12 cellular contexts compared by ENCODE assay signal in the genomic region with DNA sequence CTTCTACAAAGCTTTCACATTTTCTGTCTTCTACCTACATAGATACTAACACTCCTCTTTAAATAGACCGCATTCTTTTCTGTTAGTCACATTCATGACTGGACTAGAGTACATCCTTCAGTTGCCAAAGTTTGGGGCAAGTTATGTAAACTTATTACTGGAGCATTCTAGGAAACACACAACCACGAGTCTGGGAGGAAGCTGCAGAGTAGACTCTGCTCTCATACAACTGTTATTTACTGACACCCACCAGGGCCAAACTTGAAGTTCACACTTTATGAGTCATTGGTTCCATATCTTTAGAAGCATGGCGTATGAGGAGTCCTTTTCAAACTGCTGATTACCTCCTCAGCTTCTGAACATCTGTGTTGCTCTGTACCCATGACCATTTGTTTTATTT.
A peak's percentile ranks its signal among the peaks of the same experiment; 100 is the strongest.
DNase-seq lines count a peak whose midpoint lies in the region; FAIRE-seq and TF ChIP-seq lines count a peak whose summit lies in the region.
"Had no signal": no experiment of that assay in that cellular context is flagged by ENCODE, and none has a peak within 500 bp of the region (broad histone marks: within the 10 kb centered on the region; RNA-seq: fewer than 3 reads in every experiment).

No MANE protein-coding gene starts in this region.

- H3K4me1 ChIP-seq in kidney (ENCODE audit: control insufficient read depth in 1 of 2, insufficient read depth in 1 of 2, low read depth in 1 of 2, low read length in 2 of 2), result no peaks in the 10 kb centered on the region
- H3K4me1 ChIP-seq: Caco-2 had no signal

- no peaks in the 10 kb centered on the region for H3K27me3 Mint-ChIP-seq in activated T-helper 2 cell treated with anti-CD3 and anti-CD28 coated beads, Interferon-gamma antibody, Interleukin-2, Interleukin-4, amounts not matched to agents 10 μg/mL and 5 μg/mL and 100 μg/mL, durations not matched to agents 14 hours and 24 hours and 36 hours (ENCODE audit: low read depth)

- H3K9me3 ChIP-seq in kidney (ENCODE audit: control insufficient read depth in 1 of 2, low read length in 2 of 2), result no peaks in the 10 kb centered on the region
- H3K9me3 ChIP-seq: Caco-2 had no signal

- H3K9ac ChIP-seq in kidney (ENCODE audit: low read length in 2 of 2), result no peak overlapping the region

- H3K9me3 Mint-ChIP-seq in activated T-helper 2 cell treated with anti-CD3 and anti-CD28 coated beads, Interferon-gamma antibody, Interleukin-2, Interleukin-4, amounts not matched to agents 10 μg/mL and 5 μg/mL and 100 μg/mL, durations not matched to agents 14 hours and 24 hours and 36 hours, result peaks cover under 1% of the 10 kb centered on the region

- TF ChIP-seq CTCF in fibroblast of mammary gland (conservative IDR thresholded peaks at IDR 0.05; ENCODE audit: control insufficient read depth, insufficient read depth, low read depth, low read length) (no peak), kidney (IDR thresholded peaks at IDR 0.05; ENCODE audit: borderline replicate concordance, extremely low read depth, insufficient read depth) (no peak)

- intact Hi-C loops in activated T-helper 2 cell treated with anti-CD3 and anti-CD28 coated beads, Interferon-gamma antibody, Interleukin-2, Interleukin-4, amounts not matched to agents 10 μg/mL and 5 μg/mL and 100 μg/mL, durations not matched to agents 14 hours and 24 hours and 36 hours (cut with micrococcal nuclease), result no loop called here
- intact Hi-C loops in kidney (cut with DNase I), result no loop called here

- FAIRE-seq in kidney (lab: Jason Lieb, UNC), result no peak

- H3K27ac ChIP-seq in kidney (ENCODE audit: low read depth in 2 of 2, low read length in 2 of 2), result no peak overlapping the region

- peak; percentile 87 for DNase-seq in AG20443 (ENCODE audit: low spot score)
- DNase-seq in OCI-M1 (lab: John Stamatoyannopoulos, UW), result peak; percentile 42
- peak; percentile 97 for DNase-seq in fibroblast of mammary gland (ENCODE audit: low read depth)
- DNase-seq in myocyte (ENCODE audit: low read depth), result peak; percentile 64
- DNase-seq in activated T-helper 2 cell treated with anti-CD3 and anti-CD28 coated beads, Interferon-gamma antibody, Interleukin-2, Interleukin-4, amounts not matched to agents 10 μg/mL and 5 μg/mL and 100 μg/mL, durations not matched to agents 14 hours and 24 hours and 36 hours (ENCODE audit: low spot score), result no peak
- no peak for DNase-seq in SHP77 treated with DMSO at 0.1 percent for 48 hours (lab: John Stamatoyannopoulos, UW)
- no peak for DNase-seq in kidney
- DNase-seq in NCI-H146 (lab: John Stamatoyannopoulos, UW), result no peak
- DNase-seq: activated CD8-positive, alpha-beta memory T cell treated with anti-CD3 and anti-CD28 coated beads, Interleukin-2, amount 50 U/mL, for 4 hours; Caco-2; effector CD8-positive, alpha-beta T cell; NCI-H1105 treated with DMSO at 0.1 percent for 48 hours had no signal

- H3K4me1 Mint-ChIP-seq in activated T-helper 2 cell treated with anti-CD3 and anti-CD28 coated beads, Interferon-gamma antibody, Interleukin-2, Interleukin-4, amounts not matched to agents 10 μg/mL and 5 μg/mL and 100 μg/mL, durations not matched to agents 14 hours and 24 hours and 36 hours (ENCODE audit: low read depth), result no peaks in the 10 kb centered on the region

- no peaks in the 10 kb centered on the region for H3K36me3 ChIP-seq in kidney (ENCODE audit: control insufficient read depth in 1 of 2, insufficient read depth in 2 of 2, low read length in 2 of 2)

- H3K4me3 Mint-ChIP-seq in activated T-helper 2 cell treated with anti-CD3 and anti-CD28 coated beads, Interferon-gamma antibody, Interleukin-2, Interleukin-4, amounts not matched to agents 10 μg/mL and 5 μg/mL and 100 μg/mL, durations not matched to agents 14 hours and 24 hours and 36 hours (ENCODE audit: low read depth), result no peak overlapping the region

- H3K36me3 Mint-ChIP-seq in activated T-helper 2 cell treated with anti-CD3 and anti-CD28 coated beads, Interferon-gamma antibody, Interleukin-2, Interleukin-4, amounts not matched to agents 10 μg/mL and 5 μg/mL and 100 μg/mL, durations not matched to agents 14 hours and 24 hours and 36 hours (ENCODE audit: low read depth), result no peaks in the 10 kb centered on the region

- no peak overlapping the region for H3K27ac Mint-ChIP-seq in activated T-helper 2 cell treated with anti-CD3 and anti-CD28 coated beads, Interferon-gamma antibody, Interleukin-2, Interleukin-4, amounts not matched to agents 10 μg/mL and 5 μg/mL and 100 μg/mL, durations not matched to agents 14 hours and 24 hours and 36 hours

- H3K4me3 ChIP-seq in fibroblast of mammary gland (ENCODE audit: control insufficient read depth, low read depth, low read length) (no peak overlapping the region), kidney (ENCODE audit: low read length in 2 of 2) (no peak overlapping the region)

Comparison
In these comparisons a context has a peak if more than half of its experiments do, and no peak if none do; other contexts are left out.
1. DNase-seq: peak in AG20443 (single experiment), OCI-M1 (single experiment), fibroblast of mammary gland (single experiment) and myocyte (single experiment); none in activated T-helper 2 cell treated with anti-CD3 and anti-CD28 coated beads, Interferon-gamma antibody, Interleukin-2, Interleukin-4, amounts not matched to agents 10 μg/mL and 5 μg/mL and 100 μg/mL, durations not matched to agents 14 hours and 24 hours and 36 hours (single experiment), SHP77 treated with DMSO at 0.1 percent for 48 hours (single experiment), kidney (single experiment) and NCI-H146 (single experiment).